ENCODE assay signal across 1 cellular context in genomic region chr17:38872671-38873385, GRCh38.
TF ChIP-seq lines count a peak whose summit lies in the region.

No MANE protein-coding gene starts in this region.

TF ChIP-seq in K562, 482 proteins besides CTCF, POLR2A, EP300 and RAD21:
- TF ChIP-seq CAMTA2 (CRISPR knock-in tag; conservative IDR thresholded peaks at IDR 0.05) (no peak), NR2C2 (CRISPR knock-in tag; IDR thresholded peaks at IDR 0.05) (no peak), NR2C2 (tag; IDR thresholded peaks at IDR 0.05) (no peak), E2F8 (IDR thresholded peaks at IDR 0.05; ENCODE audit: low read depth, partially characterized antibody) (no peak), EHMT2 (IDR thresholded peaks at IDR 0.05) (no peak), HOMEZ (CRISPR knock-in tag; IDR thresholded peaks at IDR 0.05) (no peak), CBFA2T3 (IDR thresholded peaks at IDR 0.05) (peak; percentile 19; the same call in 1 of the 2 replicates), USF1 (CRISPR knock-in tag; IDR thresholded peaks at IDR 0.05) (no peak), CCNT2 (IDR thresholded peaks at IDR 0.05; ENCODE audit: borderline replicate concordance, extremely low read depth, insufficient read length, low read depth, low read length) (no peak), KDM2B (CRISPR knock-in tag; IDR thresholded peaks at IDR 0.05) (no peak), MTA1 (IDR thresholded peaks at IDR 0.05; ENCODE audit: borderline replicate concordance) (no peak), RCOR1 (IDR thresholded peaks at IDR 0.05; ENCODE audit: borderline replicate concordance in 1 of 2, low read depth in 2 of 2, low read length in 2 of 2) (peak in 1 of 2 experiments; percentile 23; a peak in 1 of 4 replicates), RNF2 (IDR thresholded peaks at IDR 0.05) (no peak), BRF1 (IDR thresholded peaks at IDR 0.05; ENCODE audit: borderline replicate concordance, extremely low read depth, insufficient read length) (no peak), HNRNPUL1 (IDR thresholded peaks at IDR 0.05; ENCODE audit: low read length) (no peak), KDM1A (IDR thresholded peaks at IDR 0.05) (peak in 1 of 2 experiments; percentile 47; a peak in 1 of 4 replicates), TGIF2 (CRISPR knock-in tag; IDR thresholded peaks at IDR 0.05) (no peak), RB1 (IDR thresholded peaks at IDR 0.05; ENCODE audit: low read depth) (no peak), STAT5A (IDR thresholded peaks at IDR 0.05; ENCODE audit: borderline replicate concordance, low read length) (no peak), ATF2 (CRISPR knock-in tag; IDR thresholded peaks at IDR 0.05) (no peak), FUS (optimal IDR thresholded peaks at IDR 0.05; ENCODE audit: low read depth, low read length) (no peak), ZNF143 (CRISPR knock-in tag; IDR thresholded peaks at IDR 0.05) (0 out of 2 replicates have a peak, but pooled peaks have one; percentile 34), DEAF1 (CRISPR knock-in tag; IDR thresholded peaks at IDR 0.05) (no peak), PCBP1 (IDR thresholded peaks at IDR 0.05; ENCODE audit: low read depth, low read length, poor library complexity, severe bottlenecking) (no peak), COPS2 (conservative IDR thresholded peaks at IDR 0.05) (no peak), RERE (CRISPR knock-in tag; IDR thresholded peaks at IDR 0.05; ENCODE audit: borderline replicate concordance) (no peak), ZNF785 (CRISPR knock-in tag; IDR thresholded peaks at IDR 0.05) (no peak), ZBTB8A (IDR thresholded peaks at IDR 0.05; ENCODE audit: partially characterized antibody) (no peak), PHF20 (IDR thresholded peaks at IDR 0.05; ENCODE audit: partially characterized antibody) (no peak), AFF1 (IDR thresholded peaks at IDR 0.05; ENCODE audit: low read depth in 1 of 2, partially characterized antibody in 2 of 2) (no peak), ZNF121 (CRISPR knock-in tag; conservative IDR thresholded peaks at IDR 0.05) (no peak)
